In genomic region chr11:100929377-100929776, GRCh38 we compare ENCODE assay signal across 9 cellular contexts.
DNase-seq lines count a peak whose midpoint lies in the region; ATAC-seq and TF ChIP-seq lines count a peak whose summit lies in the region.
"Had no signal": no experiment of that assay in that cellular context is flagged by ENCODE, and none has a peak within 500 bp of the region (broad histone marks: within the 10 kb centered on the region; RNA-seq: fewer than 3 reads in every experiment).

No MANE protein-coding gene starts in this region.

- no peaks in the 10 kb centered on the region for H3K27me3 Mint-ChIP-seq in T-helper 17 cell

- peak; percentile 70 for ATAC-seq in GM19395 (IDR thresholded peaks at IDR 0.05; ENCODE audit: unreplicated experiment)
- ATAC-seq in HG02973 (IDR thresholded peaks at IDR 0.05; ENCODE audit: unreplicated experiment): peak; percentile 71
- ATAC-seq in T-helper 17 cell: no peak

- H3K36me3 Mint-ChIP-seq in T-helper 17 cell (ENCODE audit: low read depth): no peaks in the 10 kb centered on the region

- no peak overlapping the region for H3K4me3 ChIP-seq in osteoblast (ENCODE audit: insufficient read depth, low read length)
- H3K4me3 ChIP-seq in lower leg skin (ENCODE audit: low read depth, poor library complexity, severe bottlenecking): no peak overlapping the region
- H3K4me3 ChIP-seq: Peyer's patch had no signal

- WGBS in lower leg skin, 2 donors: 54 to 66% methylated on average over 3 of the region's 3 CpGs

- H2AFZ ChIP-seq in osteoblast (ENCODE audit: low read length): no peak overlapping the region

- H3K36me3 ChIP-seq in osteoblast (ENCODE audit: insufficient read depth, low read length): no peaks in the 10 kb centered on the region
- H3K36me3 ChIP-seq: Peyer's patch had no signal

- intact Hi-C loops in lower leg skin (cut with DNase I; ENCODE audit: low total_unique reads) (no loop called here), cardiac septum (cut with DNase I) (no loop called here)

- DNase-seq in NOMO-1 treated with dmso at 0.1 percent for 144 hours (lab: John Stamatoyannopoulos, UW; ENCODE audit: unreplicated experiment) (peak; percentile 17), osteoblast (ENCODE audit: insufficient read length, low spot score, missing footprints) (no peak), T-helper 17 cell (no peak), GM10266 (ENCODE audit: extremely low spot score) (no peak), lower leg skin (ENCODE audit: low spot score in 2 of 2) (no peak), cardiac septum (ENCODE audit: low spot score) (no peak)
- DNase-seq: Peyer's patch had no signal

- no peak for TF ChIP-seq POLR2A in lower leg skin (IDR thresholded peaks at IDR 0.05)

- TF ChIP-seq CTCF in osteoblast (IDR thresholded peaks at IDR 0.05; ENCODE audit: extremely low read depth, low read depth, low read length) (no peak), GM10266 (IDR thresholded peaks at IDR 0.05; ENCODE audit: control insufficient read depth, insufficient read depth, low read depth, missing control alignments) (no peak), lower leg skin (IDR thresholded peaks at IDR 0.05) (no peak)

- H3K27me3 ChIP-seq in osteoblast (ENCODE audit: insufficient read depth, low read length): no peaks in the 10 kb centered on the region
- H3K27me3 ChIP-seq: Peyer's patch had no signal

- H3K4me1 ChIP-seq in osteoblast (ENCODE audit: insufficient read depth, low read length): peaks cover 21% of the 10 kb centered on the region
- H3K4me1 ChIP-seq: Peyer's patch had no signal

- H3K27ac Mint-ChIP-seq in T-helper 17 cell: no peak overlapping the region

- H3K4me1 Mint-ChIP-seq in T-helper 17 cell: no peaks in the 10 kb centered on the region

- no peaks in the 10 kb centered on the region for H3K79me2 ChIP-seq in osteoblast (ENCODE audit: insufficient read depth, low read length)

- H3K4me3 Mint-ChIP-seq in T-helper 17 cell: no peak overlapping the region

- H3K9me3 ChIP-seq in osteoblast (ENCODE audit: low read depth, low read length) (no peaks in the 10 kb centered on the region), T-helper 17 cell (ENCODE audit: control insufficient read depth, low read length, poor library complexity, severe bottlenecking) (no peaks in the 10 kb centered on the region)
- H3K9me3 ChIP-seq: Peyer's patch had no signal

- peak overlapping the region; percentile 58 for H3K27ac ChIP-seq in osteoblast (ENCODE audit: low read depth, low read length)
- H3K27ac ChIP-seq: Peyer's patch had no signal

- peak overlapping the region; percentile 80 for H3K4me2 ChIP-seq in osteoblast (ENCODE audit: insufficient read depth, low read length)

- no peaks in the 10 kb centered on the region for H4K20me1 ChIP-seq in osteoblast (ENCODE audit: insufficient read depth, low read length)
